In genomic region chr2:196263181-196263747, GRCh38 we compare ENCODE assay signal across 9 cellular contexts.
A peak's percentile ranks its signal among the peaks of the same experiment; 100 is the strongest.
DNase-seq lines count a peak whose midpoint lies in the region; ATAC-seq and TF ChIP-seq lines count a peak whose summit lies in the region.
"Had no signal": no experiment of that assay in that cellular context is flagged by ENCODE, and none has a peak within 500 bp of the region (broad histone marks: within the 10 kb centered on the region; RNA-seq: fewer than 3 reads in every experiment).

No MANE protein-coding gene starts in this region.

- H3K9me3 ChIP-seq in HEK293 (ENCODE audit: control insufficient read depth, insufficient read depth, low read depth, low read length): no peaks in the 10 kb centered on the region
- no peaks in the 10 kb centered on the region for H3K9me3 ChIP-seq in MM.1S (replicated peaks; ENCODE audit: insufficient read depth, low read length)
- H3K9me3 ChIP-seq in right cardiac atrium (ENCODE audit: control insufficient read depth, low read length): no peaks in the 10 kb centered on the region
- H3K9me3 ChIP-seq in aorta (ENCODE audit: control insufficient read depth, low read length): no peaks in the 10 kb centered on the region
- no peaks in the 10 kb centered on the region for H3K9me3 ChIP-seq in ascending aorta

- no peaks in the 10 kb centered on the region for H3K27me3 Mint-ChIP-seq in activated CD8-positive, alpha-beta T cell treated with anti-CD3 and anti-CD28 coated beads for 36 hours
- H3K27me3 Mint-ChIP-seq in progenitor cell of endocrine pancreas: no peaks in the 10 kb centered on the region

- H3K9me2 ChIP-seq in MM.1S (replicated peaks; ENCODE audit: insufficient read depth, low read length): no peaks in the 10 kb centered on the region

- H3K4me2 ChIP-seq in MM.1S (ENCODE audit: low read depth, low read length): peak overlapping the region; percentile 79

- peak overlapping the region; percentile 67 for H3K4me3 Mint-ChIP-seq in activated CD8-positive, alpha-beta T cell treated with anti-CD3 and anti-CD28 coated beads for 36 hours
- no peak overlapping the region for H3K4me3 Mint-ChIP-seq in progenitor cell of endocrine pancreas (ENCODE audit: low read depth)
- H3K4me3 Mint-ChIP-seq: nephron had no signal

- ATAC-seq in GM18502 (IDR thresholded peaks at IDR 0.05; ENCODE audit: poor library complexity, unreplicated experiment) (peak; percentile 97), right cardiac atrium (peak; percentile 49 to 73), aorta (ENCODE audit: low FRiP score) (peak; percentile 50)
- ATAC-seq in activated CD8-positive, alpha-beta T cell treated with anti-CD3 and anti-CD28 coated beads for 36 hours: peak; percentile 60

- peak overlapping the region; percentile 90 for H3K27ac Mint-ChIP-seq in activated CD8-positive, alpha-beta T cell treated with anti-CD3 and anti-CD28 coated beads for 36 hours
- H3K27ac Mint-ChIP-seq in progenitor cell of endocrine pancreas: no peak overlapping the region
- H3K27ac Mint-ChIP-seq: nephron had no signal

- H4K20me1 ChIP-seq in MM.1S (ENCODE audit: insufficient read depth, low read length): no peaks in the 10 kb centered on the region

- POLR2A ChIA-PET in HEK293 (lab: Yijun Ruan, JAX): no interaction called here
- POLR2A ChIA-PET in activated CD8-positive, alpha-beta T cell treated with anti-CD3 and anti-CD28 coated beads for 36 hours (lab: Charles Lee): interaction anchor here (0.6 to 12.9 kb wide), 6 partner anchors 20 to 98 kb away, joined by 3 to 158 read pairs (median 50); partner anchors contain the start of gene STK17B

- peaks cover 79% of the 10 kb centered on the region for H3K4me1 Mint-ChIP-seq in activated CD8-positive, alpha-beta T cell treated with anti-CD3 and anti-CD28 coated beads for 36 hours (ENCODE audit: low read depth)
- peaks cover 9% of the 10 kb centered on the region for H3K4me1 Mint-ChIP-seq in progenitor cell of endocrine pancreas (ENCODE audit: low read depth)

- CTCF ChIA-PET in HEK293 (lab: Yijun Ruan, JAX): no interaction called here
- CTCF ChIA-PET in activated CD8-positive, alpha-beta T cell treated with anti-CD3 and anti-CD28 coated beads for 36 hours (lab: Charles Lee): interaction anchor here (0.6 to 4.7 kb wide), 2 partner anchors 13 to 87 kb away, joined by 3 to 31 read pairs; no protein-coding TSS in a partner anchor

- peak overlapping the region; percentile 26; the same call in 1 of the 2 replicates for H2AFZ ChIP-seq in MM.1S (ENCODE audit: low read length)

- peaks cover 29% of the 10 kb centered on the region for H3F3A ChIP-seq in MM.1S (ENCODE audit: insufficient read depth, low read length)

- H3K36me3 Mint-ChIP-seq in activated CD8-positive, alpha-beta T cell treated with anti-CD3 and anti-CD28 coated beads for 36 hours (ENCODE audit: low read depth): peaks cover 10% of the 10 kb centered on the region
- no peaks in the 10 kb centered on the region for H3K36me3 Mint-ChIP-seq in progenitor cell of endocrine pancreas (ENCODE audit: insufficient read depth)

- TF ChIP-seq CTCF in HEK293 (tag by site-specific recombination; IDR thresholded peaks at IDR 0.05) (no peak), MM.1S (IDR thresholded peaks at IDR 0.05; ENCODE audit: low read length) (no peak), ascending aorta (IDR thresholded peaks at IDR 0.05) (no peak), progenitor cell of endocrine pancreas (IDR thresholded peaks at IDR 0.05; ENCODE audit: unreplicated experiment) (no peak)
- TF ChIP-seq CTCF in activated CD8-positive, alpha-beta T cell treated with anti-CD3 and anti-CD28 coated beads for 36 hours (IDR thresholded peaks at IDR 0.05): no peak

- no peaks in the 10 kb centered on the region for H3K27me3 ChIP-seq in MM.1S (replicated peaks; ENCODE audit: insufficient read depth, low read length)
- no peaks in the 10 kb centered on the region for H3K27me3 ChIP-seq in right cardiac atrium (ENCODE audit: control insufficient read depth, insufficient read depth)
- no peaks in the 10 kb centered on the region for H3K27me3 ChIP-seq in aorta (ENCODE audit: control insufficient read depth in 1 of 2, insufficient read depth in 2 of 2, low read length in 1 of 2)
- no peaks in the 10 kb centered on the region for H3K27me3 ChIP-seq in ascending aorta

- DNase-seq in MM.1S (peak; percentile 94), right cardiac atrium (no peak), aorta (no peak), ascending aorta (ENCODE audit: low spot score in 2 of 2) (no peak), progenitor cell of endocrine pancreas (ENCODE audit: low spot score, unreplicated experiment) (no peak)
- peak; percentile 62 for DNase-seq in activated CD8-positive, alpha-beta T cell treated with anti-CD3 and anti-CD28 coated beads for 36 hours

- no peak overlapping the region for H3K4me3 ChIP-seq in HEK293 (ENCODE audit: low read depth, low read length)
- peak overlapping the region; percentile 33 for H3K4me3 ChIP-seq in MM.1S (ENCODE audit: low read length)
- H3K4me3 ChIP-seq in right cardiac atrium (ENCODE audit: low read length): no peak overlapping the region
- H3K4me3 ChIP-seq in aorta (ENCODE audit: low read length in 2 of 2): no peak overlapping the region
- H3K4me3 ChIP-seq in ascending aorta: no peak overlapping the region

- intact Hi-C loops in activated CD8-positive, alpha-beta T cell treated with anti-CD3 and anti-CD28 coated beads for 36 hours (cut with micrococcal nuclease): loop anchor here (5.0 kb wide), 1 partner anchor 91 kb away; the partner anchor contains the start of gene STK17B
- intact Hi-C loops in right cardiac atrium (cut with DNase I) (no loop called here), aorta (cut with DNase I) (no loop called here), ascending aorta (cut with DNase I) (no loop called here)

- peak overlapping the region; percentile 60 for H3K9ac ChIP-seq in MM.1S (ENCODE audit: low read length)

- WGBS in right cardiac atrium: 52% methylated on average over 8 of the region's 8 CpGs
- WGBS in aorta, 2 donors: 70 to 72% methylated on average over 8 of the region's 8 CpGs

- H3K27ac ChIP-seq in HEK293 (ENCODE audit: extremely low read depth, low read depth, low read length) (no peak overlapping the region), MM.1S (ENCODE audit: low read length) (peak overlapping the region; percentile 86), right cardiac atrium (ENCODE audit: low read length) (no peak overlapping the region), aorta (ENCODE audit: low read depth in 1 of 2, low read length in 2 of 2) (no peak overlapping the region), ascending aorta (no peak overlapping the region)

- H3K36me3 ChIP-seq in HEK293 (ENCODE audit: control insufficient read depth in 2 of 2, insufficient read depth in 1 of 2, low read length in 2 of 2): no peaks in the 10 kb centered on the region
- no peaks in the 10 kb centered on the region for H3K36me3 ChIP-seq in MM.1S (replicated peaks; ENCODE audit: insufficient read depth, low read length)
- no peaks in the 10 kb centered on the region for H3K36me3 ChIP-seq in aorta (ENCODE audit: control insufficient read depth in 1 of 2, insufficient read depth in 2 of 2, low read length in 1 of 2)
- H3K36me3 ChIP-seq in ascending aorta: no peaks in the 10 kb centered on the region

- H3K4me1 ChIP-seq in HEK293 (ENCODE audit: control insufficient read depth, insufficient read depth, low read length) (0 out of 2 replicates have a peak, but pooled peaks cover 7% of the 10 kb centered on the region), MM.1S (ENCODE audit: low read length) (peaks cover 30% of the 10 kb centered on the region), right cardiac atrium (ENCODE audit: control insufficient read depth, insufficient read depth, low read length) (no peaks in the 10 kb centered on the region), aorta (ENCODE audit: control insufficient read depth in 1 of 2, insufficient read depth in 2 of 2, low read length in 2 of 2) (no peaks in the 10 kb centered on the region), ascending aorta (peaks cover 0 to 4% of the 10 kb centered on the region in 2 donors)

- no peaks in the 10 kb centered on the region for H3K9me3 Mint-ChIP-seq in activated CD8-positive, alpha-beta T cell treated with anti-CD3 and anti-CD28 coated beads for 36 hours
- no peaks in the 10 kb centered on the region for H3K9me3 Mint-ChIP-seq in progenitor cell of endocrine pancreas (ENCODE audit: low read depth)
- H3K9me3 Mint-ChIP-seq: nephron had no signal

- H3K79me2 ChIP-seq in MM.1S (ENCODE audit: low read length): no peaks in the 10 kb centered on the region

TF ChIP-seq in HEK293, 187 proteins besides CTCF, POLR2A, EP300 and RAD21:
- TF ChIP-seq ZBTB21 (tag by site-specific recombination; IDR thresholded peaks at IDR 0.05) (no peak), TCF7L2 (IDR thresholded peaks at IDR 0.05; ENCODE audit: borderline replicate concordance, low read depth, low read length) (no peak), ZNF558 (tag by site-specific recombination; IDR thresholded peaks at IDR 0.05) (no peak), ZBTB6 (tag by site-specific recombination; IDR thresholded peaks at IDR 0.05) (no peak), ZNF76 (tag by site-specific recombination; IDR thresholded peaks at IDR 0.05; ENCODE audit: borderline replicate concordance, low read depth) (no peak), ZNF707 (tag by site-specific recombination; IDR thresholded peaks at IDR 0.05) (no peak), TRIM28 (IDR thresholded peaks at IDR 0.05; ENCODE audit: borderline replicate concordance, low read length) (0 out of 2 replicates have a peak, but pooled peaks have one; percentile 15)

Comparison
In these comparisons a context has a peak if more than half of its experiments do, and no peak if none do; other contexts are left out.
1. DNase-seq: peak in MM.1S (single experiment) and activated CD8-positive, alpha-beta T cell treated with anti-CD3 and anti-CD28 coated beads for 36 hours (single experiment); none in right cardiac atrium (0 of 3), aorta (0 of 2), ascending aorta (0 of 2) and progenitor cell of endocrine pancreas (single experiment).
2. Peak in every context shown above with its lines, with median percentiles within 50 percentile points of each other: ATAC-seq.